Comparison of ENCODE assay signal across 31 cellular contexts in genomic region chr6:165881812-165882211, GRCh38.
"Had no signal": no experiment of that assay in that cellular context is flagged by ENCODE, and none has a peak within 500 bp of the region (broad histone marks: within the 10 kb centered on the region; RNA-seq: fewer than 3 reads in every experiment).

No MANE protein-coding gene starts in this region.

- ATAC-seq: activated CD4-positive, CD25-positive, alpha-beta regulatory T cell treated with anti-CD3 and anti-CD28 coated beads, Interleukin-2, amount 50 U/mL, for 24 hours; activated CD8-positive, alpha-beta T cell treated with anti-CD3 and anti-CD28 coated beads for 36 hours; activated T-cell treated with anti-CD3 and anti-CD28 coated beads, Interleukin-2, amount 50 U/mL, for 4 hours; activated T-helper 17 cell treated with anti-CD3 and anti-CD28 coated beads, Interleukin-2, amount 50 U/mL, for 72 hours; esophagus mucosa; foreskin keratinocyte; gastrocnemius medialis; T-helper 17 cell had no signal

- H3K9me3 ChIP-seq: ascending aorta, gastrocnemius medialis had no signal

- H3K4me3 ChIP-seq: ascending aorta, coronary artery, dorsolateral prefrontal cortex, gastrocnemius medialis had no signal

- DNase-seq: activated B cell treated with CpG ODN at 0.5 μM for 24 hours; activated CD4-positive, alpha-beta T cell treated with anti-CD3 and anti-CD28 coated beads for 48 hours; activated CD4-positive, alpha-beta T cell treated with anti-CD3 and anti-CD28 coated beads, Interleukin-2, amount 50 U/mL, for 1 hour; activated CD4-positive, alpha-beta T cell treated with anti-CD3 and anti-CD28 coated beads, Interleukin-2, amount 50 U/mL, for 48 hours; activated CD8-positive, alpha-beta memory T cell treated with anti-CD3 and anti-CD28 coated beads for 24 hours; activated CD8-positive, alpha-beta T cell treated with anti-CD3 and anti-CD28 coated beads for 36 hours; activated effector memory CD4-positive, alpha-beta T cell treated with Interleukin-2 at 50 U/mL for 16 hours; activated gamma-delta T cell treated with Interleukin-2 at 50 U/mL for 16 hours; activated naive CD4-positive, alpha-beta T cell treated with anti-CD3 and anti-CD28 coated beads, Interleukin-2, amount 50 U/mL, for 16 hours; activated naive CD4-positive, alpha-beta T cell treated with Interleukin-2 at 50 U/mL for 16 hours; activated T-cell treated with anti-CD3 and anti-CD28 coated beads, Interleukin-2, amount 50 U/mL, for 4 hours; brain microvascular endothelial cell; dorsolateral prefrontal cortex; effector memory CD4-positive, alpha-beta T cell; endodermal cell; foreskin keratinocyte; gastrocnemius medialis; glutamatergic neuron; T-helper 1 cell; T-helper 17 cell; T1000; WERI-Rb-1 had no signal

- H3K27me3 ChIP-seq: ascending aorta, foreskin keratinocyte, gastrocnemius medialis had no signal

- H3K27ac Mint-ChIP-seq: activated B cell treated with CpG ODN at 0.5 μM for 24 hours; activated CD8-positive, alpha-beta T cell treated with anti-CD3 and anti-CD28 coated beads for 36 hours; activated naive CD8-positive, alpha-beta T cell; activated T-helper 17 cell treated with anti-CD3 and anti-CD28 coated beads, Interleukin-2, amount 50 U/mL, for 72 hours; dendritic cell treated with granulocyte-macrophage colony-stimulating factor and Interleukin-4, amounts not matched to agents 40 ng/mL and 50 ng/mL, for 4 days; endodermal cell; T-helper 17 cell; T-helper 2 cell treated with Interferon-gamma antibody and Interleukin-4, amounts not matched to agents 5 μg/mL and 100 μg/mL, for 36 hours had no signal

- H3K4me3 Mint-ChIP-seq: activated B cell treated with CpG ODN at 0.5 μM for 24 hours; activated CD8-positive, alpha-beta T cell treated with anti-CD3 and anti-CD28 coated beads for 36 hours; activated naive CD8-positive, alpha-beta T cell; activated T-cell treated with anti-CD3 and anti-CD28 coated beads, Interleukin-2, amount 50 U/mL, for 4 hours; activated T-helper 17 cell treated with anti-CD3 and anti-CD28 coated beads, Interleukin-2, amount 50 U/mL, for 72 hours; central memory CD8-positive, alpha-beta T cell; dendritic cell treated with granulocyte-macrophage colony-stimulating factor and Interleukin-4, amounts not matched to agents 40 ng/mL and 50 ng/mL, for 4 days; endodermal cell; T-helper 17 cell; T-helper 2 cell treated with Interferon-gamma antibody and Interleukin-4, amounts not matched to agents 5 μg/mL and 100 μg/mL, for 36 hours had no signal

- H3K9me3 Mint-ChIP-seq: activated T-helper 17 cell treated with anti-CD3 and anti-CD28 coated beads, Interleukin-2, amount 50 U/mL, for 72 hours; central memory CD8-positive, alpha-beta T cell; dendritic cell treated with granulocyte-macrophage colony-stimulating factor and Interleukin-4, amounts not matched to agents 40 ng/mL and 50 ng/mL, for 4 days; T-helper 2 cell treated with Interferon-gamma antibody and Interleukin-4, amounts not matched to agents 5 μg/mL and 100 μg/mL, for 36 hours had no signal

- H3K36me3 Mint-ChIP-seq: activated naive CD8-positive, alpha-beta T cell had no signal

- H3K36me3 ChIP-seq: ascending aorta, brain microvascular endothelial cell, gastrocnemius medialis, WERI-Rb-1 had no signal

- H3K4me1 ChIP-seq: ascending aorta, foreskin keratinocyte, gastrocnemius medialis had no signal

- H3K27ac ChIP-seq: ascending aorta, brain microvascular endothelial cell, coronary artery, dorsolateral prefrontal cortex, foreskin keratinocyte, gastrocnemius medialis, WERI-Rb-1 had no signal
